Comparison of ENCODE assay signal across 15 cellular contexts in genomic region chr4:24104173-24104572, GRCh38.
DNase-seq lines count a peak whose midpoint lies in the region; ATAC-seq and TF ChIP-seq lines count a peak whose summit lies in the region.
"Had no signal": no experiment of that assay in that cellular context is flagged by ENCODE, and none has a peak within 500 bp of the region (broad histone marks: within the 10 kb centered on the region; RNA-seq: fewer than 3 reads in every experiment).

No MANE protein-coding gene starts in this region.

- H2AFZ ChIP-seq in trophoblast cell (ENCODE audit: insufficient read depth, low read length, poor library complexity) = no peak overlapping the region

- H2AK5ac ChIP-seq in trophoblast cell (ENCODE audit: low read length) = no peak overlapping the region

- no peak overlapping the region for H3K23ac ChIP-seq in trophoblast cell (ENCODE audit: low read length)

- no peak overlapping the region for H3K4ac ChIP-seq in trophoblast cell (ENCODE audit: low read depth, low read length)

- H3K4me3 ChIP-seq in cardiac muscle cell (no peak overlapping the region), trophoblast cell (ENCODE audit: low read depth, low read length) (no peak overlapping the region)
- H3K4me3 ChIP-seq: lung, Peyer's patch had no signal

- H4K12ac ChIP-seq in trophoblast cell (ENCODE audit: low read depth, low read length) = no peak overlapping the region

- H2BK120ac ChIP-seq in trophoblast cell (ENCODE audit: insufficient read depth, low read length, poor library complexity) = no peak overlapping the region

- H3K4me1 ChIP-seq in cardiac muscle cell (ENCODE audit: low read depth) (peaks cover 14% of the 10 kb centered on the region), trophoblast cell (ENCODE audit: control insufficient read depth in 1 of 2, insufficient read depth in 2 of 2, low read length in 2 of 2) (peaks cover 3% of the 10 kb centered on the region in 2 experiments)
- H3K4me1 ChIP-seq: Peyer's patch had no signal

- no peak for TF ChIP-seq POLR2A in GM18505 (IDR thresholded peaks at IDR 0.05; ENCODE audit: borderline replicate concordance, extremely low read depth, insufficient read depth, insufficient read length)

- no peak overlapping the region for H3K14ac ChIP-seq in trophoblast cell (ENCODE audit: low read length)

- no peak overlapping the region for H3K18ac ChIP-seq in trophoblast cell (ENCODE audit: low read length)

- H3K79me2 ChIP-seq in trophoblast cell (ENCODE audit: control insufficient read depth, insufficient read depth, low read length, poor library complexity) = no peaks in the 10 kb centered on the region

- TF ChIP-seq CTCF in cardiac muscle cell (IDR thresholded peaks at IDR 0.05; ENCODE audit: low read depth, low read length) = no peak

- H3K79me1 ChIP-seq in trophoblast cell (ENCODE audit: low read length) = no peaks in the 10 kb centered on the region

- H2BK5ac ChIP-seq in trophoblast cell (ENCODE audit: low read depth, low read length, poor library complexity) = no peak overlapping the region

- no peak overlapping the region for H3K9ac ChIP-seq in trophoblast cell (ENCODE audit: low read length)

- H3K27ac ChIP-seq in cardiac muscle cell (peak overlapping the region; percentile 45), trophoblast cell (ENCODE audit: low read depth, low read length) (no peak overlapping the region)

- H4K91ac ChIP-seq in trophoblast cell (ENCODE audit: low read depth, low read length) = no peak overlapping the region

- WGBS in trophoblast cell (ENCODE audit: extremely low coverage, insufficient coverage, insufficient read length) = no CpG with 5 or more reads among the region's 5 CpGs

- DNase-seq in EL (peak; percentile 69), amniotic epithelial cell (ENCODE audit: low read depth) (peak; percentile 8), cardiac muscle cell (ENCODE audit: low read depth in 1 of 2, low spot score in 1 of 2) (peak in 1 of 2 donors; percentile 73), trophoblast cell (peak; percentile 9 to 30), NCI-H1417 (lab: John Stamatoyannopoulos, UW) (no peak)
- DNase-seq in activated CD4-positive, alpha-beta T cell treated with anti-CD3 and anti-CD28 coated beads for 4 hours = no peak
- DNase-seq: activated T-cell treated with anti-CD3 and anti-CD28 coated beads, Interleukin-2, amount 50 U/mL, for 4 hours; hippocampal formation; NCI-H1417 treated with DMSO at 0.1 percent for 48 hours; nucleus accumbens; Peyer's patch; T-helper 1 cell had no signal

- H3K9me3 ChIP-seq in cardiac muscle cell (ENCODE audit: low read depth) (no peaks in the 10 kb centered on the region), trophoblast cell (ENCODE audit: insufficient read depth, low read depth, low read length) (no peaks in the 10 kb centered on the region)
- H3K9me3 ChIP-seq: Peyer's patch had no signal

- no peak overlapping the region for H2BK12ac ChIP-seq in trophoblast cell (ENCODE audit: low read length)

- H3K36me3 ChIP-seq in cardiac muscle cell (no peaks in the 10 kb centered on the region), trophoblast cell (ENCODE audit: control insufficient read depth in 1 of 2, insufficient read depth in 2 of 2, low read length in 2 of 2) (no peaks in the 10 kb centered on the region)
- H3K36me3 ChIP-seq: Peyer's patch had no signal

- no peak overlapping the region for H3K4me2 ChIP-seq in trophoblast cell (ENCODE audit: low read length)

- ATAC-seq in GM19455 (IDR thresholded peaks at IDR 0.05; ENCODE audit: unreplicated experiment) (no peak), GM18505 (IDR thresholded peaks at IDR 0.05; ENCODE audit: unreplicated experiment) (no peak)
- ATAC-seq: activated T-cell treated with anti-CD3 and anti-CD28 coated beads, Interleukin-2, amount 50 U/mL, for 4 hours had no signal

- H4K8ac ChIP-seq in trophoblast cell (ENCODE audit: low read depth, low read length) = no peak overlapping the region

- no peaks in the 10 kb centered on the region for H3K27me3 ChIP-seq in cardiac muscle cell
- H3K27me3 ChIP-seq in trophoblast cell (ENCODE audit: insufficient read depth, low read length) = no peaks in the 10 kb centered on the region
- H3K27me3 ChIP-seq: Peyer's patch had no signal

Comparison
In these comparisons a context has a peak if more than half of its experiments do, and no peak if none do; other contexts are left out.
1. DNase-seq: peak in EL (single experiment), amniotic epithelial cell (single experiment) and trophoblast cell (2 of 2); none in NCI-H1417 (0 of 3) and activated CD4-positive, alpha-beta T cell treated with anti-CD3 and anti-CD28 coated beads for 4 hours (0 of 2).